In genomic region chr22:18070556-18071306, GRCh38 we compare ENCODE assay signal across 8 cellular contexts. TPM values are rescaled to one million over a fixed set of nuclear protein-coding genes. Genes with fewer than 3 reads are reported as not detected.
DNase-seq lines count a peak whose midpoint lies in the region; ATAC-seq, FAIRE-seq and TF ChIP-seq lines count a peak whose summit lies in the region.
"Had no signal": no experiment of that assay in that cellular context is flagged by ENCODE, and none has a peak within 500 bp of the region (broad histone marks: within the 10 kb centered on the region; RNA-seq: fewer than 3 reads in every experiment).

No MANE protein-coding gene starts in this region.

- DNase-seq in DMS53 treated with DMSO at 0.1 percent for 48 hours (lab: John Stamatoyannopoulos, UW; ENCODE audit: unreplicated experiment) (peak; percentile 61), HFF-Myc (ENCODE audit: extremely low read depth, low read depth) (no peak), bronchial epithelial cell (ENCODE audit: low read depth) (peak; percentile 77), osteoblast (ENCODE audit: insufficient read length, low spot score, missing footprints) (no peak), NCI-H1105 (lab: John Stamatoyannopoulos, UW) (no peak), T-helper 2 cell (no peak)
- DNase-seq: islet precursor cell had no signal

- H3K36me3 ChIP-seq in bronchial epithelial cell (ENCODE audit: control insufficient read depth, insufficient read depth, low read length) = no peaks in the 10 kb centered on the region
- no peaks in the 10 kb centered on the region for H3K36me3 ChIP-seq in osteoblast (ENCODE audit: insufficient read depth, low read length)

- no peaks in the 10 kb centered on the region for H4K20me1 ChIP-seq in osteoblast (ENCODE audit: insufficient read depth, low read length)

- ATAC-seq in GM21825 (IDR thresholded peaks at IDR 0.05; ENCODE audit: unreplicated experiment) = no peak

- H3K27ac ChIP-seq in osteoblast (ENCODE audit: low read depth, low read length) = no peak overlapping the region

- no peak for FAIRE-seq in bronchial epithelial cell (lab: Jason Lieb, UNC)

- H3K4me1 ChIP-seq in osteoblast (ENCODE audit: insufficient read depth, low read length) = peaks cover 18% of the 10 kb centered on the region

- no peaks in the 10 kb centered on the region for H3K79me2 ChIP-seq in osteoblast (ENCODE audit: insufficient read depth, low read length)

- H2AFZ ChIP-seq in osteoblast (ENCODE audit: low read length) = peak overlapping the region; percentile 26

- H3K9me3 ChIP-seq in osteoblast (ENCODE audit: low read depth, low read length) = no peaks in the 10 kb centered on the region

- H3K4me3 ChIP-seq in HFF-Myc (replicated peaks; ENCODE audit: low read depth, low read length) = no peak overlapping the region
- H3K4me3 ChIP-seq in bronchial epithelial cell (ENCODE audit: low read depth, low read length) = no peak overlapping the region
- H3K4me3 ChIP-seq in osteoblast (ENCODE audit: insufficient read depth, low read length) = no peak overlapping the region

- TF ChIP-seq CTCF in HFF-Myc (IDR thresholded peaks at IDR 0.05; ENCODE audit: low read depth, low read length, missing control alignments) = peak; percentile 35
- peak; percentile 57 for TF ChIP-seq CTCF in bronchial epithelial cell (IDR thresholded peaks at IDR 0.05; ENCODE audit: insufficient read depth, low read length, severe bottlenecking)
- peak; percentile 18 for TF ChIP-seq CTCF in osteoblast (IDR thresholded peaks at IDR 0.05; ENCODE audit: extremely low read depth, low read depth, low read length)

- no peak overlapping the region for H3K4me2 ChIP-seq in osteoblast (ENCODE audit: insufficient read depth, low read length)

- no peaks in the 10 kb centered on the region for H3K27me3 ChIP-seq in bronchial epithelial cell (ENCODE audit: control insufficient read depth, insufficient read depth, low read length)
- H3K27me3 ChIP-seq in osteoblast (ENCODE audit: insufficient read depth, low read length) = no peaks in the 10 kb centered on the region

RNA-seq across cellular contexts. Expression of gene PEX26, which starts 7.1 kb away (rescaled TPM):
- 11.8 and 12.4 TPM in 2 replicates for total RNA-seq in bronchial epithelial cell
- total RNA-seq in osteoblast = 25.3 and 26.8 TPM in 2 replicates

RNA-seq across cellular contexts. Expression of gene TUBA8, which starts 39.9 kb away (rescaled TPM):
- total RNA-seq in bronchial epithelial cell = 0.13 and 0.26 TPM in 2 replicates
- 0.29 and 0.36 TPM in 2 replicates for total RNA-seq in osteoblast

RNA-seq across cellular contexts. Expression of gene MICAL3, which starts 46.4 kb away (rescaled TPM):
- total RNA-seq in bronchial epithelial cell (13.4 and 13.6 TPM in 2 replicates), osteoblast (35.1 and 39.5 TPM in 2 replicates)

Comparison
In these comparisons a context has a peak if more than half of its experiments do, and no peak if none do; other contexts are left out.
1. DNase-seq: peak in DMS53 treated with DMSO at 0.1 percent for 48 hours (single experiment) and bronchial epithelial cell (single experiment); none in HFF-Myc (single experiment), osteoblast (single experiment), NCI-H1105 (single experiment) and T-helper 2 cell (0 of 5).
2. Peak in every context shown above with its lines, with median percentiles within 50 percentile points of each other: CTCF ChIP-seq.